Comparison of ENCODE assay signal across 8 cellular contexts in genomic region chr10:22319559-22320558, GRCh38. TPM values are rescaled to one million over a fixed set of nuclear protein-coding genes. Genes with fewer than 3 reads are reported as not detected.
DNase-seq lines count a peak whose midpoint lies in the region; ATAC-seq and TF ChIP-seq lines count a peak whose summit lies in the region.

No MANE protein-coding gene starts in this region.

- peak overlapping the region; percentile 34 for H3K27ac ChIP-seq in CD4-positive, CD25-positive, alpha-beta regulatory T cell (ENCODE audit: insufficient read depth, low read length, poor library complexity, severe bottlenecking)
- H3K27ac ChIP-seq in aorta (ENCODE audit: low read depth in 1 of 2, low read length in 2 of 2) = peak overlapping the region; percentile 69 to 77

- TF ChIP-seq CTCF in brain (conservative IDR thresholded peaks at IDR 0.05) (no peak), mesothelial cell of epicardium (IDR thresholded peaks at IDR 0.05; ENCODE audit: unreplicated experiment) (no peak)

- 35 to 46% methylated on average over 29 to 40 of the region's 40 CpGs for WGBS in aorta, 2 donors

- H3K9me3 ChIP-seq in CD4-positive, CD25-positive, alpha-beta regulatory T cell (ENCODE audit: control insufficient read depth in 2 of 2, low read length in 2 of 2) = no peaks in the 10 kb centered on the region
- H3K9me3 ChIP-seq in aorta (ENCODE audit: control insufficient read depth, low read length) = no peaks in the 10 kb centered on the region

- H3K4me1 ChIP-seq in CD4-positive, CD25-positive, alpha-beta regulatory T cell (ENCODE audit: control insufficient read depth, insufficient read depth, low read length, poor library complexity, severe bottlenecking) = peaks cover 45% of the 10 kb centered on the region
- H3K4me1 ChIP-seq in aorta (ENCODE audit: control insufficient read depth in 1 of 2, insufficient read depth in 2 of 2, low read length in 2 of 2) = peaks cover 2 to 3% of the 10 kb centered on the region in 2 donors

- H3K36me3 ChIP-seq in CD4-positive, CD25-positive, alpha-beta regulatory T cell (ENCODE audit: control insufficient read depth, insufficient read depth, low read length) = no peaks in the 10 kb centered on the region
- no peaks in the 10 kb centered on the region for H3K36me3 ChIP-seq in aorta (ENCODE audit: control insufficient read depth in 1 of 2, insufficient read depth in 2 of 2, low read length in 1 of 2)

- H3K27ac Mint-ChIP-seq in CD4-positive, CD25-positive, alpha-beta regulatory T cell = peak overlapping the region; percentile 91 to 98 (median 95)
- H3K27ac Mint-ChIP-seq in IgD-negative memory B cell (peak overlapping the region; percentile 93 to 98 (median 97)), brain (peak overlapping the region; percentile 70 to 93 (median 90)), mesothelial cell of epicardium (peak overlapping the region; percentile 91)

- peak overlapping the region; percentile 91 to 98 (median 95) for H3K4me3 Mint-ChIP-seq in CD4-positive, CD25-positive, alpha-beta regulatory T cell
- H3K4me3 Mint-ChIP-seq in IgD-negative memory B cell = peak overlapping the region; percentile 89 to 98 (median 92)
- peak overlapping the region; percentile 85 to 98 (median 93) for H3K4me3 Mint-ChIP-seq in brain
- peak overlapping the region; percentile 77 for H3K4me3 Mint-ChIP-seq in mesothelial cell of epicardium

- peaks cover 0 to 3% (median 0%) of the 10 kb centered on the region in 7 donors for H3K9me3 Mint-ChIP-seq in CD4-positive, CD25-positive, alpha-beta regulatory T cell
- H3K9me3 Mint-ChIP-seq in IgD-negative memory B cell = no peaks in the 10 kb centered on the region
- peaks cover 0 to 13% (median 0%) of the 10 kb centered on the region in 5 experiments for H3K9me3 Mint-ChIP-seq in brain
- no peaks in the 10 kb centered on the region for H3K9me3 Mint-ChIP-seq in mesothelial cell of epicardium

- peaks cover 47 to 69% (median 57%) of the 10 kb centered on the region in 4 donors for H3K4me1 Mint-ChIP-seq in CD4-positive, CD25-positive, alpha-beta regulatory T cell
- H3K4me1 Mint-ChIP-seq in IgD-negative memory B cell = peaks cover 29 to 50% (median 49%) of the 10 kb centered on the region in 3 donors
- H3K4me1 Mint-ChIP-seq in brain = peaks cover 73% of the 10 kb centered on the region
- peaks cover 64% of the 10 kb centered on the region for H3K4me1 Mint-ChIP-seq in mesothelial cell of epicardium

- peaks cover 19% of the 10 kb centered on the region for H3K27me3 ChIP-seq in CD4-positive, CD25-positive, alpha-beta regulatory T cell (ENCODE audit: control insufficient read depth, insufficient read depth, low read length)
- H3K27me3 ChIP-seq in aorta (ENCODE audit: control insufficient read depth in 1 of 2, insufficient read depth in 2 of 2, low read length in 1 of 2) = no peaks in the 10 kb centered on the region

- no peak for ATAC-seq in CD4-positive, CD25-positive, alpha-beta regulatory T cell (ENCODE audit: low read depth in 2 of 2)
- no peak for ATAC-seq in aorta (ENCODE audit: low FRiP score)

- peak overlapping the region; percentile 91 for H3K4me3 ChIP-seq in CD4-positive, CD25-positive, alpha-beta regulatory T cell (ENCODE audit: low read depth, low read length)
- H3K4me3 ChIP-seq in aorta (ENCODE audit: low read length in 2 of 2) = peak overlapping the region; percentile 64 to 99

- H3K36me3 Mint-ChIP-seq in CD4-positive, CD25-positive, alpha-beta regulatory T cell = peaks cover 4% of the 10 kb centered on the region
- H3K36me3 Mint-ChIP-seq in IgD-negative memory B cell (no peaks in the 10 kb centered on the region), brain (peaks cover 5% of the 10 kb centered on the region), mesothelial cell of epicardium (no peaks in the 10 kb centered on the region)

- intact Hi-C loops in aorta (cut with DNase I) (loop anchor here (2.0 to 10.0 kb wide), 9 partner anchors 21 to 825 kb away; partner anchors contain the start of genes DNAJC1 (in 2 of the 2) and SKIDA1 (in 1 of the 2)), posterior vena cava (cut with DNase I) (loop anchor here in 1 of 2 donors (5.0 kb wide), 1 partner anchor 68 kb away; no protein-coding TSS in a partner anchor)

- H3K27me3 Mint-ChIP-seq in CD4-positive, CD25-positive, alpha-beta regulatory T cell = peaks cover 41% of the 10 kb centered on the region
- H3K27me3 Mint-ChIP-seq in IgD-negative memory B cell (peaks cover 11% of the 10 kb centered on the region), brain (peaks cover 82% of the 10 kb centered on the region), mesothelial cell of epicardium (ENCODE audit: low read depth) (peaks cover 45% of the 10 kb centered on the region)

- no peak for DNase-seq in CD4-positive, CD25-positive, alpha-beta regulatory T cell
- no peak for DNase-seq in mesothelial cell of epicardium (ENCODE audit: low spot score in 2 of 2, unreplicated experiment in 2 of 2)
- no peak for DNase-seq in aorta
- no peak for DNase-seq in posterior vena cava (ENCODE audit: low spot score)
- DNase-seq in iPS-NIHi11 (ENCODE audit: low spot score) = no peak
- no peak for DNase-seq in activated CD8-positive, alpha-beta memory T cell treated with anti-CD3 and anti-CD28 coated beads, Interleukin-2, amount 50 U/mL, for 48 hours

RNA-seq across cellular contexts. Expression of gene BMI1, which starts 1.0 kb away (rescaled TPM):
- 35.3 TPM for total RNA-seq in CD4-positive, CD25-positive, alpha-beta regulatory T cell
- 10 to 100 TPM; 27.0 to 35.3 (median 31.0) TPM for polyA plus RNA-seq in CD4-positive, CD25-positive, alpha-beta regulatory T cell
- polyA plus RNA-seq in IgD-negative memory B cell = 37.9 TPM
- polyA plus RNA-seq in brain (ENCODE audit: insufficient read depth, low read depth, low replicate concordance) = 32.5 TPM
- 45.2 to 52.3 TPM (median 52.1 TPM) in 3 replicates for total RNA-seq in mesothelial cell of epicardium
- total RNA-seq in aorta = 10 to 100 TPM; 54.8 to 55.9 TPM
- polyA plus RNA-seq in aorta = 10 to 100 TPM; 40.8 to 61.4 TPM
- 10 to 100 TPM; 56.5 to 71.7 TPM for total RNA-seq in posterior vena cava

RNA-seq across cellular contexts. Expression of gene COMMD3, which starts 3.7 kb away (rescaled TPM):
- 30.6 TPM for total RNA-seq in CD4-positive, CD25-positive, alpha-beta regulatory T cell
- polyA plus RNA-seq in CD4-positive, CD25-positive, alpha-beta regulatory T cell = 10 to 100 TPM; 85.3 to 99.8 (median 93.6) TPM
- polyA plus RNA-seq in IgD-negative memory B cell (85.0 TPM), brain (ENCODE audit: insufficient read depth, low read depth, low replicate concordance) (64.7 TPM), aorta (10 to 100 TPM; 60.5 to 75.8 TPM)
- total RNA-seq in mesothelial cell of epicardium (57.3 to 61.3 TPM (median 58.9 TPM) in 3 replicates), aorta (10 to 100 TPM; 38.9 to 43.7 TPM), posterior vena cava (10 to 100 TPM; 52.6 to 57.6 TPM)

RNA-seq across cellular contexts. Expression of gene SPAG6, which starts 25.4 kb away (rescaled TPM):
- total RNA-seq in CD4-positive, CD25-positive, alpha-beta regulatory T cell = not detected
- polyA plus RNA-seq in CD4-positive, CD25-positive, alpha-beta regulatory T cell = under 1 TPM in 2 of 4 donors, not detected in 2; 0.15 to 0.18 TPM
- not detected for polyA plus RNA-seq in IgD-negative memory B cell
- polyA plus RNA-seq in brain (ENCODE audit: insufficient read depth, low read depth, low replicate concordance) = 16.3 TPM
- 0.16 to 0.45 TPM (median 0.18 TPM) in 3 replicates for total RNA-seq in mesothelial cell of epicardium
- total RNA-seq in aorta = under 1 TPM in 1 of 2 donors, not detected in 1; 0.36 TPM
- not detected for polyA plus RNA-seq in aorta
- not detected for total RNA-seq in posterior vena cava
